ENCODE assay signal across 1 cellular context in the genomic region with DNA sequence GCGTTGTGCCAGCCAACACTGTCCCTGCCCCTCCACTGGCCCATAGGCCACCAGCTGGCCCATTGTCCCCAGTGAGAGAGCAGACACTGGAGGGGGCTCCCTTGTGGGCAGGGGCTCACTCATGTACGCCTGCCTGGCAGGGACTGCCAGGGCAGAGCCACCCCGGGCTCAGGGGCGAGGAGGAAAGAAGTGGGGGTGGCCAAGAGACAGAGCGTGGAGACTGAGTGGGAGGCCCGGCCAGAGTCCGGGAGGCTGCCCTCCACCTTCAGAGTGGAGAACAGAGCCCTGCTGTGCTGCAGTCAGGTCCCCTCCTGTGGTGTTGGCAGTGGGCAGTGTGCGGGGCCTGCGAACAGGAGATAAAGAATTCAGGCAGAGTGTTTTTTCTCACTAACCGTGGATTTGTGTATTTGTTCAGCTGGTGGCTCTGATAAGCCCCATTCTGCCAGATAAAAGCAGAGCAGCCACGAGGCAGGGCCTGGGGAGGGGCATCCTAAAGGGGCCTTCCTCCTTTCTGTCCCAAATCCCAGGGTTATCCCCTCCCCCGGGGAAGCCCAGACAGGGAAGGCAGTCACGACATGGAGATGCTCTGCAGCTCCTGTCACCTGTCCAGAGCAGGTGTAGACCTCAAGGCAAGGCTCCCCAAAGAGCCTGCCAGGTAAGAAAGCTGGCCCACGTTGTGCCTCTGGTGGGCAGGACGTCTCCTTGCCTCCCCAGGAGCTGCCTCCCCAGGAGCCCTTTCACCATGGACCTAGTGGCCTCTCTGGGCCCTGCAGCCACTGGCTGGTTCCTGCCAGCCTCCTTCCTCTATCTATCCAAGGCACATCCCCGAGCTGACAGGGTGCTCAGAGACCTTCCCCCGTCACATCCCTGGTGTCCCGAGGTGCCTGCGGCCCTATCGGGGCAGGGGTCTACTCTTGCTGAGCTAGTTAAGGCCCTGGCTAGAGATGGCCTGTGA.
A peak's percentile ranks its signal among the peaks of the same experiment; 100 is the strongest.
TF ChIP-seq lines count a peak whose summit lies in the region.

No MANE protein-coding gene starts in this region.

TF ChIP-seq in K562, 482 proteins besides CTCF, POLR2A, EP300 and RAD21 (continued from another document and continues in another):
- TF ChIP-seq, protein P1, sequence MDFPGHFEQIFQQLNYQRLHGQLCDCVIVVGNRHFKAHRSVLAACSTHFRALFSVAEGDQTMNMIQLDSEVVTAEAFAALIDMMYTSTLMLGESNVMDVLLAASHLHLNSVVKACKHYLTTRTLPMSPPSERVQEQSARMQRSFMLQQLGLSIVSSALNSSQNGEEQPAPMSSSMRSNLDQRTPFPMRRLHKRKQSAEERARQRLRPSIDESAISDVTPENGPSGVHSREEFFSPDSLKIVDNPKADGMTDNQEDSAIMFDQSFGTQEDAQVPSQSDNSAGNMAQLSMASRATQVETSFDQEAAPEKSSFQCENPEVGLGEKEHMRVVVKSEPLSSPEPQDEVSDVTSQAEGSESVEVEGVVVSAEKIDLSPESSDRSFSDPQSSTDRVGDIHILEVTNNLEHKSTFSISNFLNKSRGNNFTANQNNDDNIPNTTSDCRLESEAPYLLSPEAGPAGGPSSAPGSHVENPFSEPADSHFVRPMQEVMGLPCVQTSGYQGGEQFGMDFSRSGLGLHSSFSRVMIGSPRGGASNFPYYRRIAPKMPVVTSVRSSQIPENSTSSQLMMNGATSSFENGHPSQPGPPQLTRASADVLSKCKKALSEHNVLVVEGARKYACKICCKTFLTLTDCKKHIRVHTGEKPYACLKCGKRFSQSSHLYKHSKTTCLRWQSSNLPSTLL (IDR thresholded peaks at IDR 0.05) = no peak
- no peak for TF ChIP-seq CBX8 (IDR thresholded peaks at IDR 0.05; ENCODE audit: borderline replicate concordance, extremely low read depth, low read depth, low read length, poor library complexity, severe bottlenecking)
- no peak for TF ChIP-seq ZNF316 (IDR thresholded peaks at IDR 0.05)
- peak; percentile 32; the same call in 1 of the 2 replicates for TF ChIP-seq RAD51 (IDR thresholded peaks at IDR 0.05; ENCODE audit: borderline replicate concordance, low read depth)
- TF ChIP-seq ATF7 (IDR thresholded peaks at IDR 0.05) = peak; percentile 77
- peak; percentile 93 for TF ChIP-seq BCOR (IDR thresholded peaks at IDR 0.05)
- TF ChIP-seq MYNN (IDR thresholded peaks at IDR 0.05) = peak; percentile 95
- TF ChIP-seq MYNN (CRISPR knock-in tag; IDR thresholded peaks at IDR 0.05) = no peak
- peak; percentile 93 for TF ChIP-seq STAT5A (IDR thresholded peaks at IDR 0.05; ENCODE audit: borderline replicate concordance, low read length)
- no peak; the same call in 1 of the 2 replicates for TF ChIP-seq GABPB1 (CRISPR knock-in tag; IDR thresholded peaks at IDR 0.05)
- peak; percentile 78; the same call in 1 of the 2 replicates for TF ChIP-seq RUNX1 (IDR thresholded peaks at IDR 0.05; ENCODE audit: low read depth)
- peak; percentile 98 for TF ChIP-seq DPF2 (IDR thresholded peaks at IDR 0.05)
- peak; percentile 18; the same call in 1 of the 2 replicates for TF ChIP-seq ZNF76 (CRISPR knock-in tag; IDR thresholded peaks at IDR 0.05; ENCODE audit: borderline replicate concordance)
- no peak for TF ChIP-seq ZNF695 (CRISPR knock-in tag; IDR thresholded peaks at IDR 0.05)
- TF ChIP-seq CCAR2 (IDR thresholded peaks at IDR 0.05; ENCODE audit: low read depth, low read length) = 0 out of 2 replicates have a peak, but pooled peaks have one; percentile 72
- TF ChIP-seq, protein P2, sequence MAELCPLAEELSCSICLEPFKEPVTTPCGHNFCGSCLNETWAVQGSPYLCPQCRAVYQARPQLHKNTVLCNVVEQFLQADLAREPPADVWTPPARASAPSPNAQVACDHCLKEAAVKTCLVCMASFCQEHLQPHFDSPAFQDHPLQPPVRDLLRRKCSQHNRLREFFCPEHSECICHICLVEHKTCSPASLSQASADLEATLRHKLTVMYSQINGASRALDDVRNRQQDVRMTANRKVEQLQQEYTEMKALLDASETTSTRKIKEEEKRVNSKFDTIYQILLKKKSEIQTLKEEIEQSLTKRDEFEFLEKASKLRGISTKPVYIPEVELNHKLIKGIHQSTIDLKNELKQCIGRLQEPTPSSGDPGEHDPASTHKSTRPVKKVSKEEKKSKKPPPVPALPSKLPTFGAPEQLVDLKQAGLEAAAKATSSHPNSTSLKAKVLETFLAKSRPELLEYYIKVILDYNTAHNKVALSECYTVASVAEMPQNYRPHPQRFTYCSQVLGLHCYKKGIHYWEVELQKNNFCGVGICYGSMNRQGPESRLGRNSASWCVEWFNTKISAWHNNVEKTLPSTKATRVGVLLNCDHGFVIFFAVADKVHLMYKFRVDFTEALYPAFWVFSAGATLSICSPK (IDR thresholded peaks at IDR 0.05; ENCODE audit: borderline replicate concordance) = no peak
- 0 out of 2 replicates have a peak, but pooled peaks have one; percentile 34 for TF ChIP-seq HIVEP1 (CRISPR knock-in tag; IDR thresholded peaks at IDR 0.05)
- TF ChIP-seq, protein P3, sequence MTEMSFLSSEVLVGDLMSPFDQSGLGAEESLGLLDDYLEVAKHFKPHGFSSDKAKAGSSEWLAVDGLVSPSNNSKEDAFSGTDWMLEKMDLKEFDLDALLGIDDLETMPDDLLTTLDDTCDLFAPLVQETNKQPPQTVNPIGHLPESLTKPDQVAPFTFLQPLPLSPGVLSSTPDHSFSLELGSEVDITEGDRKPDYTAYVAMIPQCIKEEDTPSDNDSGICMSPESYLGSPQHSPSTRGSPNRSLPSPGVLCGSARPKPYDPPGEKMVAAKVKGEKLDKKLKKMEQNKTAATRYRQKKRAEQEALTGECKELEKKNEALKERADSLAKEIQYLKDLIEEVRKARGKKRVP (CRISPR knock-in tag; IDR thresholded peaks at IDR 0.05) = peak; percentile 24; the same call in 1 of the 2 replicates
- TF ChIP-seq MEIS2 (IDR thresholded peaks at IDR 0.05; ENCODE audit: partially characterized antibody) = peak; percentile 64
- TF ChIP-seq HSF4 (CRISPR knock-in tag; IDR thresholded peaks at IDR 0.05; ENCODE audit: borderline replicate concordance) = peak; percentile 9; the same call in 1 of the 2 replicates
- no peak for TF ChIP-seq FOXJ3 (CRISPR knock-in tag; IDR thresholded peaks at IDR 0.05)
- 0 out of 2 replicates have a peak, but pooled peaks have one; percentile 60 for TF ChIP-seq ZNF165 (CRISPR knock-in tag; IDR thresholded peaks at IDR 0.05; ENCODE audit: borderline replicate concordance)
- no peak for TF ChIP-seq RBM25 (IDR thresholded peaks at IDR 0.05; ENCODE audit: low read depth, low read length, severe bottlenecking)
- peak; percentile 97 for TF ChIP-seq LEF1 (IDR thresholded peaks at IDR 0.05)
- TF ChIP-seq NCOR1 (IDR thresholded peaks at IDR 0.05) = peak; percentile 99
- TF ChIP-seq, protein P4, sequence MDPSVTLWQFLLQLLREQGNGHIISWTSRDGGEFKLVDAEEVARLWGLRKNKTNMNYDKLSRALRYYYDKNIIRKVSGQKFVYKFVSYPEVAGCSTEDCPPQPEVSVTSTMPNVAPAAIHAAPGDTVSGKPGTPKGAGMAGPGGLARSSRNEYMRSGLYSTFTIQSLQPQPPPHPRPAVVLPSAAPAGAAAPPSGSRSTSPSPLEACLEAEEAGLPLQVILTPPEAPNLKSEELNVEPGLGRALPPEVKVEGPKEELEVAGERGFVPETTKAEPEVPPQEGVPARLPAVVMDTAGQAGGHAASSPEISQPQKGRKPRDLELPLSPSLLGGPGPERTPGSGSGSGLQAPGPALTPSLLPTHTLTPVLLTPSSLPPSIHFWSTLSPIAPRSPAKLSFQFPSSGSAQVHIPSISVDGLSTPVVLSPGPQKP (CRISPR knock-in tag; IDR thresholded peaks at IDR 0.05) = no peak
- peak; percentile 66 for TF ChIP-seq JUND (IDR thresholded peaks at IDR 0.05; ENCODE audit: borderline replicate concordance, low read depth, low read length)
- peak; percentile 30; the same call in 1 of the 3 replicates for TF ChIP-seq JUND (tag; IDR thresholded peaks at IDR 0.05; ENCODE audit: borderline replicate concordance, low read depth, low read length)
- TF ChIP-seq MAZ (CRISPR knock-in tag; conservative IDR thresholded peaks at IDR 0.05 in 1 of 2, IDR thresholded peaks at IDR 0.05 in 1 of 2) = peak; percentile 85 to 86
- TF ChIP-seq MYC (IDR thresholded peaks at IDR 0.05; ENCODE audit: low read depth, low read length) = peak; percentile 97
- 0 out of 2 replicates have a peak, but pooled peaks have one; percentile 6 for TF ChIP-seq MYC (CRISPR knock-in tag; IDR thresholded peaks at IDR 0.05; ENCODE audit: borderline replicate concordance, low read depth)
- no peak for TF ChIP-seq ZNF143 (CRISPR knock-in tag; IDR thresholded peaks at IDR 0.05)
- no peak for TF ChIP-seq NCOA2 (IDR thresholded peaks at IDR 0.05; ENCODE audit: partially characterized antibody in 2 of 2)
- peak; percentile 71 for TF ChIP-seq SPI1 (IDR thresholded peaks at IDR 0.05; ENCODE audit: borderline replicate concordance, low read depth, low read length)
- TF ChIP-seq SMARCE1 (IDR thresholded peaks at IDR 0.05) = peak; percentile 99
- TF ChIP-seq, protein P5, sequence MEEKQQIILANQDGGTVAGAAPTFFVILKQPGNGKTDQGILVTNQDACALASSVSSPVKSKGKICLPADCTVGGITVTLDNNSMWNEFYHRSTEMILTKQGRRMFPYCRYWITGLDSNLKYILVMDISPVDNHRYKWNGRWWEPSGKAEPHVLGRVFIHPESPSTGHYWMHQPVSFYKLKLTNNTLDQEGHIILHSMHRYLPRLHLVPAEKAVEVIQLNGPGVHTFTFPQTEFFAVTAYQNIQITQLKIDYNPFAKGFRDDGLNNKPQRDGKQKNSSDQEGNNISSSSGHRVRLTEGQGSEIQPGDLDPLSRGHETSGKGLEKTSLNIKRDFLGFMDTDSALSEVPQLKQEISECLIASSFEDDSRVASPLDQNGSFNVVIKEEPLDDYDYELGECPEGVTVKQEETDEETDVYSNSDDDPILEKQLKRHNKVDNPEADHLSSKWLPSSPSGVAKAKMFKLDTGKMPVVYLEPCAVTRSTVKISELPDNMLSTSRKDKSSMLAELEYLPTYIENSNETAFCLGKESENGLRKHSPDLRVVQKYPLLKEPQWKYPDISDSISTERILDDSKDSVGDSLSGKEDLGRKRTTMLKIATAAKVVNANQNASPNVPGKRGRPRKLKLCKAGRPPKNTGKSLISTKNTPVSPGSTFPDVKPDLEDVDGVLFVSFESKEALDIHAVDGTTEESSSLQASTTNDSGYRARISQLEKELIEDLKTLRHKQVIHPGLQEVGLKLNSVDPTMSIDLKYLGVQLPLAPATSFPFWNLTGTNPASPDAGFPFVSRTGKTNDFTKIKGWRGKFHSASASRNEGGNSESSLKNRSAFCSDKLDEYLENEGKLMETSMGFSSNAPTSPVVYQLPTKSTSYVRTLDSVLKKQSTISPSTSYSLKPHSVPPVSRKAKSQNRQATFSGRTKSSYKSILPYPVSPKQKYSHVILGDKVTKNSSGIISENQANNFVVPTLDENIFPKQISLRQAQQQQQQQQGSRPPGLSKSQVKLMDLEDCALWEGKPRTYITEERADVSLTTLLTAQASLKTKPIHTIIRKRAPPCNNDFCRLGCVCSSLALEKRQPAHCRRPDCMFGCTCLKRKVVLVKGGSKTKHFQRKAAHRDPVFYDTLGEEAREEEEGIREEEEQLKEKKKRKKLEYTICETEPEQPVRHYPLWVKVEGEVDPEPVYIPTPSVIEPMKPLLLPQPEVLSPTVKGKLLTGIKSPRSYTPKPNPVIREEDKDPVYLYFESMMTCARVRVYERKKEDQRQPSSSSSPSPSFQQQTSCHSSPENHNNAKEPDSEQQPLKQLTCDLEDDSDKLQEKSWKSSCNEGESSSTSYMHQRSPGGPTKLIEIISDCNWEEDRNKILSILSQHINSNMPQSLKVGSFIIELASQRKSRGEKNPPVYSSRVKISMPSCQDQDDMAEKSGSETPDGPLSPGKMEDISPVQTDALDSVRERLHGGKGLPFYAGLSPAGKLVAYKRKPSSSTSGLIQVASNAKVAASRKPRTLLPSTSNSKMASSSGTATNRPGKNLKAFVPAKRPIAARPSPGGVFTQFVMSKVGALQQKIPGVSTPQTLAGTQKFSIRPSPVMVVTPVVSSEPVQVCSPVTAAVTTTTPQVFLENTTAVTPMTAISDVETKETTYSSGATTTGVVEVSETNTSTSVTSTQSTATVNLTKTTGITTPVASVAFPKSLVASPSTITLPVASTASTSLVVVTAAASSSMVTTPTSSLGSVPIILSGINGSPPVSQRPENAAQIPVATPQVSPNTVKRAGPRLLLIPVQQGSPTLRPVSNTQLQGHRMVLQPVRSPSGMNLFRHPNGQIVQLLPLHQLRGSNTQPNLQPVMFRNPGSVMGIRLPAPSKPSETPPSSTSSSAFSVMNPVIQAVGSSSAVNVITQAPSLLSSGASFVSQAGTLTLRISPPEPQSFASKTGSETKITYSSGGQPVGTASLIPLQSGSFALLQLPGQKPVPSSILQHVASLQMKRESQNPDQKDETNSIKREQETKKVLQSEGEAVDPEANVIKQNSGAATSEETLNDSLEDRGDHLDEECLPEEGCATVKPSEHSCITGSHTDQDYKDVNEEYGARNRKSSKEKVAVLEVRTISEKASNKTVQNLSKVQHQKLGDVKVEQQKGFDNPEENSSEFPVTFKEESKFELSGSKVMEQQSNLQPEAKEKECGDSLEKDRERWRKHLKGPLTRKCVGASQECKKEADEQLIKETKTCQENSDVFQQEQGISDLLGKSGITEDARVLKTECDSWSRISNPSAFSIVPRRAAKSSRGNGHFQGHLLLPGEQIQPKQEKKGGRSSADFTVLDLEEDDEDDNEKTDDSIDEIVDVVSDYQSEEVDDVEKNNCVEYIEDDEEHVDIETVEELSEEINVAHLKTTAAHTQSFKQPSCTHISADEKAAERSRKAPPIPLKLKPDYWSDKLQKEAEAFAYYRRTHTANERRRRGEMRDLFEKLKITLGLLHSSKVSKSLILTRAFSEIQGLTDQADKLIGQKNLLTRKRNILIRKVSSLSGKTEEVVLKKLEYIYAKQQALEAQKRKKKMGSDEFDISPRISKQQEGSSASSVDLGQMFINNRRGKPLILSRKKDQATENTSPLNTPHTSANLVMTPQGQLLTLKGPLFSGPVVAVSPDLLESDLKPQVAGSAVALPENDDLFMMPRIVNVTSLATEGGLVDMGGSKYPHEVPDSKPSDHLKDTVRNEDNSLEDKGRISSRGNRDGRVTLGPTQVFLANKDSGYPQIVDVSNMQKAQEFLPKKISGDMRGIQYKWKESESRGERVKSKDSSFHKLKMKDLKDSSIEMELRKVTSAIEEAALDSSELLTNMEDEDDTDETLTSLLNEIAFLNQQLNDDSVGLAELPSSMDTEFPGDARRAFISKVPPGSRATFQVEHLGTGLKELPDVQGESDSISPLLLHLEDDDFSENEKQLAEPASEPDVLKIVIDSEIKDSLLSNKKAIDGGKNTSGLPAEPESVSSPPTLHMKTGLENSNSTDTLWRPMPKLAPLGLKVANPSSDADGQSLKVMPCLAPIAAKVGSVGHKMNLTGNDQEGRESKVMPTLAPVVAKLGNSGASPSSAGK (IDR thresholded peaks at IDR 0.05) = no peak; the same call in 1 of the 2 replicates
- TF ChIP-seq, protein P6, sequence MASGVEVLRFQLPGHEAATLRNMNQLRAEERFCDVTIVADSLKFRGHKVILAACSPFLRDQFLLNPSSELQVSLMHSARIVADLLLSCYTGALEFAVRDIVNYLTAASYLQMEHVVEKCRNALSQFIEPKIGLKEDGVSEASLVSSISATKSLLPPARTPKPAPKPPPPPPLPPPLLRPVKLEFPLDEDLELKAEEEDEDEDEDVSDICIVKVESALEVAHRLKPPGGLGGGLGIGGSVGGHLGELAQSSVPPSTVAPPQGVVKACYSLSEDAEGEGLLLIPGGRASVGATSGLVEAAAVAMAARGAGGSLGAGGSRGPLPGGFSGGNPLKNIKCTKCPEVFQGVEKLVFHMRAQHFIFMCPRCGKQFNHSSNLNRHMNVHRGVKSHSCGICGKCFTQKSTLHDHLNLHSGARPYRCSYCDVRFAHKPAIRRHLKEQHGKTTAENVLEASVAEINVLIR (CRISPR knock-in tag; IDR thresholded peaks at IDR 0.05) = 0 out of 2 replicates have a peak, but pooled peaks have one; percentile 17
